ENCODE assay signal across 9 cellular contexts in the genomic region with DNA sequence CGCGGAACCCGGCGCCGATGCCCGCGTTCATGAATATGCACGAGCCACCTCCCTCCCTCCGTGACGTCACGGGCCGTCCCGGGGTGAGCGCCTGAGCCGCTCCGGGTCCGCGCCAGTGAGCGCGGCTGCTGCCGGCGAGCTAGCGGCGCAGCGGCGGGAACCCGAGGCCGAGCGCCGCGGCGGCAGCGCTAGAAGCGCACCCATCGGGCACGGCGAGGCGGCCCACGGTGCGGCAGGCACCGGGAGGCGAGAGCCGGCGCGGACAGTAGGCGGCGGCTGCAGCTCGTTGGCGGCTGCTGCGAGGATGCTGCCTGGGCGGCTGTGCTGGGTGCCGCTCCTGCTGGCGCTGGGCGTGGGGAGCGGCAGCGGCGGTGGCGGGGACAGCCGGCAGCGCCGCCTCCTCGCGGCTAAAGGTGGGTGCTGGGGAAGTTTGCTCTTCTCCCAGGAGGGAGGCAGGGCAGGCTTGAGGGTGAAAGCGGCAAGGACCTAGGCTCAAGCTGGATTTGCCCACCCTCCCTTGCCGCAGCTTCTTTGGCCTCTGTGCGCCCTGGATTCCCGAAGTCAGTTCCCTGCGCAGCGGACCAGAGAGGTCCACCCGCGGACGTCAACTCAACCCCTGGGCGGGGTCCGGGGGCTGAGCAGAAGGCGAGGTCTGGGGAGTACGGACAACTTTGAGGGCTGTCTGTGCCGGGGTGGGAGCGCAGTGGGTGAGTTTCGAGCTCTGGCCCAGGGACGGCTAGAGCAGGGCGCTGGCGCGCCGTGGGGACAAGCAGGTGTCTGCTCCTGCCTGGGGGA. TPM values are rescaled to one million over a fixed set of nuclear protein-coding genes. Genes with fewer than 3 reads are reported as not detected.
A peak's percentile ranks its signal among the peaks of the same experiment; 100 is the strongest.
DNase-seq lines count a peak whose midpoint lies in the region; ATAC-seq, FAIRE-seq and TF ChIP-seq lines count a peak whose summit lies in the region.
"Had no signal": no experiment of that assay in that cellular context is flagged by ENCODE, and none has a peak within 500 bp of the region (broad histone marks: within the 10 kb centered on the region; RNA-seq: fewer than 3 reads in every experiment).

A gene (plus strand): TSS at position 115 of the 795 bp plus-strand sequence.

- peaks cover 74% of the 10 kb centered on the region for H3K27me3 Mint-ChIP-seq in H9 (ENCODE audit: low read depth)

- H3K36me3 Mint-ChIP-seq in H9 (ENCODE audit: insufficient read depth in 1 of 3, low read depth in 3 of 3) = no peaks in the 10 kb centered on the region

- no peak within 1 kb of the TSS for H3K23ac ChIP-seq in H9 (ENCODE audit: insufficient read length, low read depth, low read length)

- no peak within 1 kb of the TSS for H3K14ac ChIP-seq in H9 (ENCODE audit: insufficient read depth, low read length)

- BruUV-seq in GM12878 (replicated peaks; lab: Mats Ljungman, UMichigan) = no TSS peak

- no peak within 1 kb of the TSS for H3K27ac ChIP-seq in H9 (ENCODE audit: insufficient read length, low read depth, low read length)
- H3K27ac ChIP-seq in GM12878 (ENCODE audit: control insufficient read depth, insufficient read depth) = no peak within 1 kb of the TSS

- peaks cover 0 to 3% of the 10 kb centered on the region in 2 experiments; a peak in 2 of 5 replicates for H3K9me3 Mint-ChIP-seq in H9
- H3K9me3 Mint-ChIP-seq: activated B cell treated with CpG ODN at 0.5 μM for 24 hours had no signal

- no peaks in the 10 kb centered on the region for H3K79me2 ChIP-seq in H9 (ENCODE audit: insufficient read depth, low read length)
- no peaks in the 10 kb centered on the region for H3K79me2 ChIP-seq in GM12878 (ENCODE audit: control insufficient read depth, insufficient read depth, low read length)

- SMC1A ChIA-PET in GM12878 (lab: Charles Lee; ENCODE audit: uncharacterized antibody, unreplicated experiment) = no interaction called here

- DNase-seq in EH (ENCODE audit: low read depth) (peak; percentile 40), H9 (peak; percentile 80), NCI-H2227 (lab: John Stamatoyannopoulos, UW; ENCODE audit: unreplicated experiment) (peak; percentile 88), GM12878 (ENCODE audit: low read depth, low spot score) (no peak), skeletal muscle cell (ENCODE audit: low read depth) (no peak)
- DNase-seq: activated B cell treated with CpG ODN at 0.5 μM for 24 hours had no signal

- no peak within 1 kb of the TSS for H2BK5ac ChIP-seq in H9 (ENCODE audit: insufficient read length, low read length)

- H3T11ph ChIP-seq in H9 (ENCODE audit: low read length) = no peak within 1 kb of the TSS

- no peak for TF ChIP-seq RAD21 in GM12878 (IDR thresholded peaks at IDR 0.05; ENCODE audit: insufficient read depth, low read depth, low read length)

- TF ChIP-seq POLR2A in GM12878 (IDR thresholded peaks at IDR 0.05; ENCODE audit: low read depth, low read length) = no peak

- TF ChIP-seq CTCF in H9 (conservative IDR thresholded peaks at IDR 0.05) (no peak; the same call in 2 of the 3 replicates), GM12878 (IDR thresholded peaks at IDR 0.05 in 2 of 3, conservative IDR thresholded peaks at IDR 0.05 in 1 of 3; ENCODE audit: control insufficient read depth in 2 of 3, extremely low read depth in 1 of 3, insufficient read depth in 1 of 3, low read depth in 3 of 3, low read length in 3 of 3) (no peak)

- H3K23me2 ChIP-seq in H9 (ENCODE audit: insufficient read length, low read depth, low read length, poor library complexity, severe bottlenecking) = peaks cover 10% of the 10 kb centered on the region

- H4K91ac ChIP-seq in H9 (ENCODE audit: insufficient read length, low read depth, low read length) = no peak within 1 kb of the TSS

- no peak within 1 kb of the TSS for H2BK12ac ChIP-seq in H9 (ENCODE audit: insufficient read length, low read depth, low read length)

- H3K9ac ChIP-seq in H9 (ENCODE audit: extremely low read depth, insufficient read length, low read length) = no peak within 1 kb of the TSS
- no peak within 1 kb of the TSS for H3K9ac ChIP-seq in GM12878 (ENCODE audit: control insufficient read depth, insufficient read depth, low read length)

- H3K36me3 ChIP-seq in GM12878 (ENCODE audit: control insufficient read depth in 2 of 2, insufficient read depth in 2 of 2, low read length in 1 of 2) = no peaks in the 10 kb centered on the region

- ATAC-seq in GM12878 = peak; percentile 51
- no peak for ATAC-seq in GM18517 (IDR thresholded peaks at IDR 0.05; ENCODE audit: unreplicated experiment)
- no peak for ATAC-seq in HG02840 (IDR thresholded peaks at IDR 0.05; ENCODE audit: low FRiP score, unreplicated experiment)

- H2BK15ac ChIP-seq in H9 (ENCODE audit: low read depth, low read length) = no peak within 1 kb of the TSS

- no peak for TF ChIP-seq EP300 in GM12878 (IDR thresholded peaks at IDR 0.05; ENCODE audit: borderline replicate concordance in 1 of 2, control insufficient read depth in 1 of 2, low read depth in 2 of 2, low read length in 2 of 2)

- H4K8ac ChIP-seq in H9 (replicated peaks; ENCODE audit: insufficient read length, low read depth, low read length) = no peak within 1 kb of the TSS

- H3K56ac ChIP-seq in H9 (ENCODE audit: insufficient read length, low read depth, low read length) = no peak within 1 kb of the TSS

- POLR2A ChIA-PET in GM12878 (lab: Charles Lee) = interaction anchor here (0.7 kb wide), 1 partner anchor 44 kb away, joined by 5 read pairs; no protein-coding TSS in a partner anchor

- H3K27ac Mint-ChIP-seq in H9 = no peak within 1 kb of the TSS
- H3K27ac Mint-ChIP-seq: activated B cell treated with CpG ODN at 0.5 μM for 24 hours had no signal

- H4K20me1 ChIP-seq in H9 (ENCODE audit: control insufficient read depth, insufficient read depth, insufficient read length) (no peaks in the 10 kb centered on the region), GM12878 (ENCODE audit: control insufficient read depth, insufficient read depth) (no peaks in the 10 kb centered on the region)

- peaks cover 14% of the 10 kb centered on the region in 2 experiments for H3K4me1 Mint-ChIP-seq in H9

- in situ Hi-C loops in GM12878 (cut with MboI) = loop anchor here (25.0 kb wide), 1 partner anchor 927 kb away; no protein-coding TSS in a partner anchor

- H3K9me3 ChIP-seq in H9 (ENCODE audit: control insufficient read depth, low read depth, low read length) (no peaks in the 10 kb centered on the region), GM12878 (replicated peaks; ENCODE audit: control insufficient read depth, insufficient read depth, low read length) (no peaks in the 10 kb centered on the region), iPS-18c (ENCODE audit: control insufficient read depth, insufficient read depth, low read length) (peaks cover 4% of the 10 kb centered on the region)

- H3K4me3 Mint-ChIP-seq in H9 = peak within 1 kb of the TSS; percentile 68 to 83

- H4K5ac ChIP-seq in H9 (ENCODE audit: insufficient read length, low read depth, low read length) = no peak within 1 kb of the TSS

- H3K4me2 ChIP-seq in H9 (ENCODE audit: insufficient read depth, insufficient read length, low read length) = peak within 1 kb of the TSS; percentile 77
- H3K4me2 ChIP-seq in GM12878 (ENCODE audit: control insufficient read depth, insufficient read depth) = 0 out of 2 replicates have a peak within 1 kb of the TSS, but pooled peaks have one; percentile 42

- no CpG with 5 or more reads among the region's 84 CpGs for WGBS in H9 (ENCODE audit: extremely low coverage, insufficient read length, low lambda C conversion rate)
- 8% methylated on average over 76 of the region's 84 CpGs for WGBS in GM12878 (ENCODE audit: insufficient coverage, insufficient replicate concordance, low lambda C conversion rate, missing lambda C conversion rate)

- H2AK5ac ChIP-seq in H9 (ENCODE audit: insufficient read length, low read length) = no peak within 1 kb of the TSS

- no peaks in the 10 kb centered on the region for H3K79me1 ChIP-seq in H9 (ENCODE audit: insufficient read depth, low read depth, low read length, poor library complexity, severe bottlenecking)

- H3K18ac ChIP-seq in H9 (ENCODE audit: insufficient read length, low read depth, low read length) = no peak within 1 kb of the TSS

- CTCF ChIA-PET in GM12878 (lab: Yijun Ruan, JAX) = interaction anchor here (1.3 kb wide), 1 partner anchor 8 kb away, joined by 3 read pairs; no protein-coding TSS in a partner anchor

- H2BK120ac ChIP-seq in H9 (ENCODE audit: low read depth, low read length, poor library complexity, severe bottlenecking) = no peak within 1 kb of the TSS

- FAIRE-seq in GM12878 (lab: Jason Lieb, UNC) = no peak

- no peaks in the 10 kb centered on the region for H3K4me1 ChIP-seq in H9 (ENCODE audit: insufficient read depth, low read length)
- H3K4me1 ChIP-seq in GM12878 (ENCODE audit: control insufficient read depth, insufficient read depth, low read length) = no peaks in the 10 kb centered on the region

- H3K27me3 ChIP-seq in H9 (ENCODE audit: insufficient read depth, low read length) (peaks cover 15% of the 10 kb centered on the region), GM12878 (replicated peaks in 1 of 2; ENCODE audit: control insufficient read depth in 2 of 2, insufficient read depth in 2 of 2, low read length in 1 of 2) (peaks cover 7% of the 10 kb centered on the region in 2 experiments; a peak in 3 of 4 replicates)

- H3K4me3 ChIP-seq in GM12878 = no peak within 1 kb of the TSS
- H3K4me3 ChIP-seq in iPS-18c (ENCODE audit: insufficient read depth, low read depth, low read length) = peak within 1 kb of the TSS; percentile 77
- H3K4me3 ChIP-seq in skeletal muscle cell (ENCODE audit: low read depth, low read length) = peak within 1 kb of the TSS; percentile 50

- no peak within 1 kb of the TSS for H2BK20ac ChIP-seq in H9 (ENCODE audit: low read depth, low read length, poor library complexity, severe bottlenecking)

- H2AFZ ChIP-seq in H9 (ENCODE audit: low read length) (no peak within 1 kb of the TSS), GM12878 (ENCODE audit: control insufficient read depth, low read depth, low read length) (no peak within 1 kb of the TSS)

- RAD21 ChIA-PET in GM12878 (lab: Charles Lee; ENCODE audit: unreplicated experiment) = no interaction called here

- no peak within 1 kb of the TSS for H3K4ac ChIP-seq in H9 (ENCODE audit: low read depth, low read length)

- intact Hi-C loops in GM12878 (cut with micrococcal nuclease; ENCODE audit: unreplicated experiment) = loop anchor here (5.0 to 10.0 kb wide), 2 partner anchors 282 to 930 kb away; no protein-coding TSS in a partner anchor

RNA-seq across cellular contexts. Expression of the gene that starts here (rescaled TPM):
- total RNA-seq in H9 (2021) (0.66 and 0.68 TPM in 2 replicates), GM12878 (2014; rRNA removed) (under 0.01 TPM in 1 of 2 replicates, not detected in the other), GM12878 (2014; rRNA removed; fragmentation: Illumina TruSeq; extraction: Trizol) (under 0.01 TPM in 1 of 2 replicates, not detected in the other), GM12878 (2021) (0.03 and 0.05 TPM in 2 replicates)
- not detected in 2 replicates for total RNA-seq in GM12878 (2013; cell fraction: nucleolus; rRNA removed)
- polyA plus RNA-seq in GM12878 (2011; ENCODE audit: low read depth) = not detected
- polyA plus RNA-seq in GM12878 (2011; rRNA removed) (not detected in 2 replicates), GM12878 (2014; fragmentation: Illumina TruSeq; extraction: Trizol) (0.03 TPM in 1 of 2 replicates, not detected in the other), GM12878 (2014; fragmentation: Nextera tagmentation; extraction: Ambion mirVana) (under 1 TPM; under 0.01 to 0.10 TPM), GM12878 (2014; rRNA removed) (0.04 TPM in 1 of 2 replicates, not detected in the other), GM12878 (2016; fragmentation: Nextera tagmentation; extraction: Ambion mirVana) (not detected)
- polyA plus RNA-seq in GM12878 (2011; cell fraction: cytosol; rRNA removed) = not detected in 2 replicates
- polyA plus RNA-seq in GM12878 (2011; cell fraction: nucleus; rRNA removed) = not detected in 2 replicates
- 0.01 TPM in 1 of 2 replicates, not detected in the other for polyA plus RNA-seq in GM12878 (2012)
- not detected in 2 replicates for polyA minus RNA-seq in GM12878 (2011; rRNA and poly(A)+ RNA removed)
- not detected in 2 replicates for polyA minus RNA-seq in GM12878 (2011; cell fraction: cytosol; rRNA and poly(A)+ RNA removed)
- not detected in 2 replicates for polyA minus RNA-seq in GM12878 (2011; cell fraction: nucleus; rRNA and poly(A)+ RNA removed)
- total RNA-seq: activated B cell treated with CpG ODN at 0.5 μM for 24 hours had no signal

Comparison
In these comparisons a context has a peak if more than half of its experiments do, and no peak if none do; other contexts are left out.
1. Peak in DNase-seq and H3K4me2 ChIP-seq in H9; RNA of the gene not detected or under 1 TPM.
2. Peak in ATAC-seq and H3K4me2 ChIP-seq in GM12878; RNA of the gene not detected or under 1 TPM.
3. DNase-seq: peak in EH (single experiment) and NCI-H2227 (single experiment); none in GM12878 (single experiment) and skeletal muscle cell (single experiment).